In the genomic region with DNA sequence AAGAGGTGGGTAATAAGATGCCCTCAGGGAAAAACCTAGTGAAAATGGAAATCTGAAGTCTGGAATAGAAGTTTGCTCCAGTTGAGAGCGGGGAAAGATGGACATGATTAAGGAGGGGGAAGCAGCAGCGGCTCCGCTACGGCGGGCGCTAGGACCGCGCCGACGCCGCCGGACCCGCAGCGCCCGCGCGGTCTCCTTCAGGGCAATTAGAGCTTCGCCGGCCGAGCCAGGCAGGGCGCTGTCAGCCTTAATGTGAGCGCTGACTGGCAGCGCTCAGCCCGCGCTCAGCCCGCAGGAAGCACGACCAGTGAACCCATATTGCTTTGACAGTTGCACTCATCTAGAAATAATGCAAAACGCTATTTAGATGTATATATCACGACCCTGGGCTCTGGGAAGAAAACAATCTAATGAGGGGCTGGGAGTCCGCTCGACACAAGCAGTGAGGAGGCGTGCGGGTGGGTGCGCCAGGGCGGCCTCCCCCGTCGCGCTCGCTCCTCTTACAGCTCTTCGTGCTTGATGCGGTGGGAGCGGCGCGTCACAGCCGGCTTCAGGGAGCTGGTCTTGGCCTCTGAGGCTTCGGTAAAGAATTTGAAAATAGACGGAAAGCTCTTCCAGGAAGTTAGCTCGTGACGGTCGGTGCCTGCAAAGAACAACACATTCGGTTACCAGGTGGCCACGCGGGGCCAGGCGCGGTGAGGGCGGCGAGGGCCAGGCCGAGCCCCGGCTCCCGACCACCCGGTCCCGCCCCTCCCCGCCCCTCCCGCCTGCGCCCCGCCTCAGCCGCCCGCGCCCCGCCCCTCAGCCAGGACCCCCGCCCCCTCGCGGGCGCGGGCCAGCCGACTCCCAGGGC, we compare ENCODE assay signal across 1 cellular context.
TF ChIP-seq lines count a peak whose summit lies in the region.

No MANE protein-coding gene starts in this region.

TF ChIP-seq in GM12878, 131 proteins besides CTCF, POLR2A, EP300 and RAD21 (continued from another document and continues in another):
- TF ChIP-seq, protein P1, sequence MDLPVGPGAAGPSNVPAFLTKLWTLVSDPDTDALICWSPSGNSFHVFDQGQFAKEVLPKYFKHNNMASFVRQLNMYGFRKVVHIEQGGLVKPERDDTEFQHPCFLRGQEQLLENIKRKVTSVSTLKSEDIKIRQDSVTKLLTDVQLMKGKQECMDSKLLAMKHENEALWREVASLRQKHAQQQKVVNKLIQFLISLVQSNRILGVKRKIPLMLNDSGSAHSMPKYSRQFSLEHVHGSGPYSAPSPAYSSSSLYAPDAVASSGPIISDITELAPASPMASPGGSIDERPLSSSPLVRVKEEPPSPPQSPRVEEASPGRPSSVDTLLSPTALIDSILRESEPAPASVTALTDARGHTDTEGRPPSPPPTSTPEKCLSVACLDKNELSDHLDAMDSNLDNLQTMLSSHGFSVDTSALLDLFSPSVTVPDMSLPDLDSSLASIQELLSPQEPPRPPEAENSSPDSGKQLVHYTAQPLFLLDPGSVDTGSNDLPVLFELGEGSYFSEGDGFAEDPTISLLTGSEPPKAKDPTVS (IDR thresholded peaks at IDR 0.05; ENCODE audit: low read depth, low read length): no peak
- no peak for TF ChIP-seq BCL3 (IDR thresholded peaks at IDR 0.05; ENCODE audit: borderline replicate concordance, insufficient read depth, low read depth, low read length, poor library complexity, severe bottlenecking)
- TF ChIP-seq, protein P2, sequence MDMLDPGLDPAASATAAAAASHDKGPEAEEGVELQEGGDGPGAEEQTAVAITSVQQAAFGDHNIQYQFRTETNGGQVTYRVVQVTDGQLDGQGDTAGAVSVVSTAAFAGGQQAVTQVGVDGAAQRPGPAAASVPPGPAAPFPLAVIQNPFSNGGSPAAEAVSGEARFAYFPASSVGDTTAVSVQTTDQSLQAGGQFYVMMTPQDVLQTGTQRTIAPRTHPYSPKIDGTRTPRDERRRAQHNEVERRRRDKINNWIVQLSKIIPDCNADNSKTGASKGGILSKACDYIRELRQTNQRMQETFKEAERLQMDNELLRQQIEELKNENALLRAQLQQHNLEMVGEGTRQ (IDR thresholded peaks at IDR 0.05; ENCODE audit: borderline replicate concordance, low read depth, low read length): no peak
- peak; percentile 22; the same call in 1 of the 2 replicates for TF ChIP-seq IKZF1 (conservative IDR thresholded peaks at IDR 0.05)
- TF ChIP-seq, protein P3, sequence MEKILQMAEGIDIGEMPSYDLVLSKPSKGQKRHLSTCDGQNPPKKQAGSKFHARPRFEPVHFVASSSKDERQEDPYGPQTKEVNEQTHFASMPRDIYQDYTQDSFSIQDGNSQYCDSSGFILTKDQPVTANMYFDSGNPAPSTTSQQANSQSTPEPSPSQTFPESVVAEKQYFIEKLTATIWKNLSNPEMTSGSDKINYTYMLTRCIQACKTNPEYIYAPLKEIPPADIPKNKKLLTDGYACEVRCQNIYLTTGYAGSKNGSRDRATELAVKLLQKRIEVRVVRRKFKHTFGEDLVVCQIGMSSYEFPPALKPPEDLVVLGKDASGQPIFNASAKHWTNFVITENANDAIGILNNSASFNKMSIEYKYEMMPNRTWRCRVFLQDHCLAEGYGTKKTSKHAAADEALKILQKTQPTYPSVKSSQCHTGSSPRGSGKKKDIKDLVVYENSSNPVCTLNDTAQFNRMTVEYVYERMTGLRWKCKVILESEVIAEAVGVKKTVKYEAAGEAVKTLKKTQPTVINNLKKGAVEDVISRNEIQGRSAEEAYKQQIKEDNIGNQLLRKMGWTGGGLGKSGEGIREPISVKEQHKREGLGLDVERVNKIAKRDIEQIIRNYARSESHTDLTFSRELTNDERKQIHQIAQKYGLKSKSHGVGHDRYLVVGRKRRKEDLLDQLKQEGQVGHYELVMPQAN (conservative IDR thresholded peaks at IDR 0.05): peak; percentile 50; the same call in 1 of the 2 replicates
- 0 out of 2 replicates have a peak, but pooled peaks have one; percentile 43 for TF ChIP-seq RB1 (IDR thresholded peaks at IDR 0.05; ENCODE audit: borderline replicate concordance)
- no peak for TF ChIP-seq NR2F1 (conservative IDR thresholded peaks at IDR 0.05)
- TF ChIP-seq EGR1 (IDR thresholded peaks at IDR 0.05; ENCODE audit: borderline replicate concordance in 1 of 2, low read depth in 2 of 2, low read length in 2 of 2): peak in 1 of 2 experiments; percentile 73; a peak in 2 of 3 replicates
- TF ChIP-seq, protein P4, sequence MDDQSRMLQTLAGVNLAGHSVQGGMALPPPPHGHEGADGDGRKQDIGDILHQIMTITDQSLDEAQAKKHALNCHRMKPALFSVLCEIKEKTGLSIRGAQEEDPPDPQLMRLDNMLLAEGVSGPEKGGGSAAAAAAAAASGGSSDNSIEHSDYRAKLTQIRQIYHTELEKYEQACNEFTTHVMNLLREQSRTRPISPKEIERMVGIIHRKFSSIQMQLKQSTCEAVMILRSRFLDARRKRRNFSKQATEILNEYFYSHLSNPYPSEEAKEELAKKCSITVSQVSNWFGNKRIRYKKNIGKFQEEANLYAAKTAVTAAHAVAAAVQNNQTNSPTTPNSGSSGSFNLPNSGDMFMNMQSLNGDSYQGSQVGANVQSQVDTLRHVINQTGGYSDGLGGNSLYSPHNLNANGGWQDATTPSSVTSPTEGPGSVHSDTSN (IDR thresholded peaks at IDR 0.05; ENCODE audit: insufficient replicate concordance, low read depth, low read length): peak; percentile 41
- TF ChIP-seq CBX5 (IDR thresholded peaks at IDR 0.05; ENCODE audit: low read depth): 0 out of 2 replicates have a peak, but pooled peaks have one; percentile 52
- TF ChIP-seq CEBPB (IDR thresholded peaks at IDR 0.05; ENCODE audit: borderline replicate concordance in 1 of 2, low read depth in 2 of 2, low read length in 2 of 2): no peak
- peak; percentile 65 for TF ChIP-seq YY1 (IDR thresholded peaks at IDR 0.05; ENCODE audit: low read depth, low read length)
- TF ChIP-seq, protein P5, sequence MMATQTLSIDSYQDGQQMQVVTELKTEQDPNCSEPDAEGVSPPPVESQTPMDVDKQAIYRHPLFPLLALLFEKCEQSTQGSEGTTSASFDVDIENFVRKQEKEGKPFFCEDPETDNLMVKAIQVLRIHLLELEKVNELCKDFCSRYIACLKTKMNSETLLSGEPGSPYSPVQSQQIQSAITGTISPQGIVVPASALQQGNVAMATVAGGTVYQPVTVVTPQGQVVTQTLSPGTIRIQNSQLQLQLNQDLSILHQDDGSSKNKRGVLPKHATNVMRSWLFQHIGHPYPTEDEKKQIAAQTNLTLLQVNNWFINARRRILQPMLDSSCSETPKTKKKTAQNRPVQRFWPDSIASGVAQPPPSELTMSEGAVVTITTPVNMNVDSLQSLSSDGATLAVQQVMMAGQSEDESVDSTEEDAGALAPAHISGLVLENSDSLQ (IDR thresholded peaks at IDR 0.05): peak; percentile 86
- no peak for TF ChIP-seq REST (IDR thresholded peaks at IDR 0.05; ENCODE audit: low read depth, low read length)
- peak; percentile 25; the same call in 1 of the 2 replicates for TF ChIP-seq GATAD2B (conservative IDR thresholded peaks at IDR 0.05; ENCODE audit: low read depth)
- TF ChIP-seq, protein P6, sequence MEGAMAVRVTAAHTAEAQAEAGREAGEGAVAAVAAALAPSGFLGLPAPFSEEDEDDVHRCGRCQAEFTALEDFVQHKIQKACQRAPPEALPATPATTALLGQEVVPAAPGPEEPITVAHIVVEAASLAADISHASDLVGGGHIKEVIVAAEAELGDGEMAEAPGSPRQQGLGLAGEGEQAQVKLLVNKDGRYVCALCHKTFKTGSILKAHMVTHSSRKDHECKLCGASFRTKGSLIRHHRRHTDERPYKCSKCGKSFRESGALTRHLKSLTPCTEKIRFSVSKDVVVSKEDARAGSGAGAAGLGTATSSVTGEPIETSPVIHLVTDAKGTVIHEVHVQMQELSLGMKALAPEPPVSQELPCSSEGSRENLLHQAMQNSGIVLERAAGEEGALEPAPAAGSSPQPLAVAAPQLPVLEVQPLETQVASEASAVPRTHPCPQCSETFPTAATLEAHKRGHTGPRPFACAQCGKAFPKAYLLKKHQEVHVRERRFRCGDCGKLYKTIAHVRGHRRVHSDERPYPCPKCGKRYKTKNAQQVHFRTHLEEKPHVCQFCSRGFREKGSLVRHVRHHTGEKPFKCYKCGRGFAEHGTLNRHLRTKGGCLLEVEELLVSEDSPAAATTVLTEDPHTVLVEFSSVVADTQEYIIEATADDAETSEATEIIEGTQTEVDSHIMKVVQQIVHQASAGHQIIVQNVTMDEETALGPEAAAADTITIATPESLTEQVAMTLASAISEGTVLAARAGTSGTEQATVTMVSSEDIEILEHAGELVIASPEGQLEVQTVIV (IDR thresholded peaks at IDR 0.05; ENCODE audit: borderline replicate concordance, partially characterized antibody): peak; percentile 43
- TF ChIP-seq PML (IDR thresholded peaks at IDR 0.05; ENCODE audit: low read length): no peak
- TF ChIP-seq, protein P7, sequence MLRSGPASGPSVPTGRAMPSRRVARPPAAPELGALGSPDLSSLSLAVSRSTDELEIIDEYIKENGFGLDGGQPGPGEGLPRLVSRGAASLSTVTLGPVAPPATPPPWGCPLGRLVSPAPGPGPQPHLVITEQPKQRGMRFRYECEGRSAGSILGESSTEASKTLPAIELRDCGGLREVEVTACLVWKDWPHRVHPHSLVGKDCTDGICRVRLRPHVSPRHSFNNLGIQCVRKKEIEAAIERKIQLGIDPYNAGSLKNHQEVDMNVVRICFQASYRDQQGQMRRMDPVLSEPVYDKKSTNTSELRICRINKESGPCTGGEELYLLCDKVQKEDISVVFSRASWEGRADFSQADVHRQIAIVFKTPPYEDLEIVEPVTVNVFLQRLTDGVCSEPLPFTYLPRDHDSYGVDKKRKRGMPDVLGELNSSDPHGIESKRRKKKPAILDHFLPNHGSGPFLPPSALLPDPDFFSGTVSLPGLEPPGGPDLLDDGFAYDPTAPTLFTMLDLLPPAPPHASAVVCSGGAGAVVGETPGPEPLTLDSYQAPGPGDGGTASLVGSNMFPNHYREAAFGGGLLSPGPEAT (IDR thresholded peaks at IDR 0.05; ENCODE audit: low read depth): peak; percentile 70
- TF ChIP-seq LARP7 (IDR thresholded peaks at IDR 0.05): 0 out of 2 replicates have a peak, but pooled peaks have one; percentile 60
- TF ChIP-seq PRDM15 (CRISPR knock-in tag; IDR thresholded peaks at IDR 0.05): no peak
- TF ChIP-seq SMC3 (IDR thresholded peaks at IDR 0.05; ENCODE audit: borderline replicate concordance, low read length): no peak
- TF ChIP-seq, protein P8, sequence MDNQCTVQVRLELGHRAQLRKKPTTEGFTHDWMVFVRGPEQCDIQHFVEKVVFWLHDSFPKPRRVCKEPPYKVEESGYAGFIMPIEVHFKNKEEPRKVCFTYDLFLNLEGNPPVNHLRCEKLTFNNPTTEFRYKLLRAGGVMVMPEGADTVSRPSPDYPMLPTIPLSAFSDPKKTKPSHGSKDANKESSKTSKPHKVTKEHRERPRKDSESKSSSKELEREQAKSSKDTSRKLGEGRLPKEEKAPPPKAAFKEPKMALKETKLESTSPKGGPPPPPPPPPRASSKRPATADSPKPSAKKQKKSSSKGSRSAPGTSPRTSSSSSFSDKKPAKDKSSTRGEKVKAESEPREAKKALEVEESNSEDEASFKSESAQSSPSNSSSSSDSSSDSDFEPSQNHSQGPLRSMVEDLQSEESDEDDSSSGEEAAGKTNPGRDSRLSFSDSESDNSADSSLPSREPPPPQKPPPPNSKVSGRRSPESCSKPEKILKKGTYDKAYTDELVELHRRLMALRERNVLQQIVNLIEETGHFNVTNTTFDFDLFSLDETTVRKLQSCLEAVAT (IDR thresholded peaks at IDR 0.05): peak; percentile 21; the same call in 1 of the 2 replicates
- TF ChIP-seq TBL1XR1 (IDR thresholded peaks at IDR 0.05; ENCODE audit: low read depth, low read length): no peak
